ENCODE assay signal across 8 cellular contexts in the genomic region with DNA sequence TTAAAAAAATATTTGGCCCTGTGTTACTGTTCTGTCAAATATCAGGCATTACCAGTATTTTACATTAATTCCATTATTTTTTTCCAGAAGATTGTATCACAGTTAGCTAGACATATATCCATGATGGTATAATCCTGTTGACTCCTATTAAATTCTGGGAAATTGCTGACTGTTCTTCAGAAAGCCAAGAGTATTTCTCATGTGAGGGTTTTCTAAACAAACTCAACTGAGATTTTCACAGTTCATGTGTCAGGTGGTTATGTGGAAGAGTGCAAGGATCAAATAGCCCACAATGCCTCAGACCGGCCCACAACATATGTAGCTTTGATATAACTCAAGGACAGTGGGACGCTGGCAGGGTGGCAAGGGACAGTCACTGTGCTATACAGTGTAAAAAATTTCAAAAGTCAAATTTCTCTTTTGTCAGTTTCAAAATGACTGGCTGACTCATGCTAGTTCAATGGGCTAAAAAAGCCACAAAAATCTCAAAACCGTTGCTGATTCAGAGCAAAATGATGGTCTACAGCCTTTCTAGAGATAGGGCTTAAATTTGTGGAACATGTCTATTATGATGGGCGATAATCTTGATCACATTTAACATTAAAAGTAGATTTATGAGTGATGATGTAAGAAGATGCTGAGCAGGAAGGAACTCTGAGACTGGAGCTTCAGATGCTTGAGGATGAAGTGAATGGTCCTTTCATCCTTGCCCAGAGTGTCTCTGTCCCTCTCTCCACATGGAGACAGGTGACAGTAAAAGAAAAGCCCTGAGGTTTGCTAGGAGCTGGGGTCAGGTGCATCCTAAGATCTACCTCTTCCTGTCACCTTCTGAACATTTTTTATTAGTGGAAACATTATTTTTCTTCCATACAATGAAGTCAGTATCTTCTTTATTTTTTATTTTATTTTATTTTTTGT.
DNase-seq lines count a peak whose midpoint lies in the region; ATAC-seq and FAIRE-seq lines count a peak whose summit lies in the region.

No MANE protein-coding gene starts in this region.

- no peak for FAIRE-seq in HTR-8/SVneo (lab: Jason Lieb, UNC)

- DNase-seq in GM04504 (ENCODE audit: low read depth) (peak; percentile 77), HTR-8/SVneo (ENCODE audit: insufficient read length, low spot score) (peak; percentile 53), fibroblast of the conjunctiva (ENCODE audit: low read depth) (peak; percentile 46), NAMALWA (ENCODE audit: low spot score) (no peak), pons (ENCODE audit: low spot score) (no peak), NCI-H2171 (lab: John Stamatoyannopoulos, UW) (no peak)
- no peak for DNase-seq in stimulated activated naive CD4-positive, alpha-beta T cell (lab: John Stamatoyannopoulos, UW)

- peak; percentile 82 for ATAC-seq in GM21619 (IDR thresholded peaks at IDR 0.05; ENCODE audit: unreplicated experiment)

Comparison
In these comparisons a context has a peak if more than half of its experiments do, and no peak if none do; other contexts are left out.
1. DNase-seq: peak in GM04504 (single experiment), HTR-8/SVneo (single experiment) and fibroblast of the conjunctiva (single experiment); none in NAMALWA (single experiment), pons (single experiment), stimulated activated naive CD4-positive, alpha-beta T cell (0 of 6) and NCI-H2171 (single experiment).